Comparison of ENCODE assay signal across 1 cellular context in genomic region chr11:63681208-63682044, GRCh38.
TF ChIP-seq lines count a peak whose summit lies in the region.

A gene with protein sequence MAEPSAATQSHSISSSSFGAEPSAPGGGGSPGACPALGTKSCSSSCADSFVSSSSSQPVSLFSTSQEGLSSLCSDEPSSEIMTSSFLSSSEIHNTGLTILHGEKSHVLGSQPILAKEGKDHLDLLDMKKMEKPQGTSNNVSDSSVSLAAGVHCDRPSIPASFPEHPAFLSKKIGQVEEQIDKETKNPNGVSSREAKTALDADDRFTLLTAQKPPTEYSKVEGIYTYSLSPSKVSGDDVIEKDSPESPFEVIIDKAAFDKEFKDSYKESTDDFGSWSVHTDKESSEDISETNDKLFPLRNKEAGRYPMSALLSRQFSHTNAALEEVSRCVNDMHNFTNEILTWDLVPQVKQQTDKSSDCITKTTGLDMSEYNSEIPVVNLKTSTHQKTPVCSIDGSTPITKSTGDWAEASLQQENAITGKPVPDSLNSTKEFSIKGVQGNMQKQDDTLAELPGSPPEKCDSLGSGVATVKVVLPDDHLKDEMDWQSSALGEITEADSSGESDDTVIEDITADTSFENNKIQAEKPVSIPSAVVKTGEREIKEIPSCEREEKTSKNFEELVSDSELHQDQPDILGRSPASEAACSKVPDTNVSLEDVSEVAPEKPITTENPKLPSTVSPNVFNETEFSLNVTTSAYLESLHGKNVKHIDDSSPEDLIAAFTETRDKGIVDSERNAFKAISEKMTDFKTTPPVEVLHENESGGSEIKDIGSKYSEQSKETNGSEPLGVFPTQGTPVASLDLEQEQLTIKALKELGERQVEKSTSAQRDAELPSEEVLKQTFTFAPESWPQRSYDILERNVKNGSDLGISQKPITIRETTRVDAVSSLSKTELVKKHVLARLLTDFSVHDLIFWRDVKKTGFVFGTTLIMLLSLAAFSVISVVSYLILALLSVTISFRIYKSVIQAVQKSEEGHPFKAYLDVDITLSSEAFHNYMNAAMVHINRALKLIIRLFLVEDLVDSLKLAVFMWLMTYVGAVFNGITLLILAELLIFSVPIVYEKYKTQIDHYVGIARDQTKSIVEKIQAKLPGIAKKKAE (plus strand): TSS chr11:63681500. CDS start chr11:63681637, 137 bp downstream.

TF ChIP-seq in K562, 482 proteins besides CTCF, POLR2A, EP300 and RAD21 (continued from another document and continues in another):
- TF ChIP-seq, protein P1, sequence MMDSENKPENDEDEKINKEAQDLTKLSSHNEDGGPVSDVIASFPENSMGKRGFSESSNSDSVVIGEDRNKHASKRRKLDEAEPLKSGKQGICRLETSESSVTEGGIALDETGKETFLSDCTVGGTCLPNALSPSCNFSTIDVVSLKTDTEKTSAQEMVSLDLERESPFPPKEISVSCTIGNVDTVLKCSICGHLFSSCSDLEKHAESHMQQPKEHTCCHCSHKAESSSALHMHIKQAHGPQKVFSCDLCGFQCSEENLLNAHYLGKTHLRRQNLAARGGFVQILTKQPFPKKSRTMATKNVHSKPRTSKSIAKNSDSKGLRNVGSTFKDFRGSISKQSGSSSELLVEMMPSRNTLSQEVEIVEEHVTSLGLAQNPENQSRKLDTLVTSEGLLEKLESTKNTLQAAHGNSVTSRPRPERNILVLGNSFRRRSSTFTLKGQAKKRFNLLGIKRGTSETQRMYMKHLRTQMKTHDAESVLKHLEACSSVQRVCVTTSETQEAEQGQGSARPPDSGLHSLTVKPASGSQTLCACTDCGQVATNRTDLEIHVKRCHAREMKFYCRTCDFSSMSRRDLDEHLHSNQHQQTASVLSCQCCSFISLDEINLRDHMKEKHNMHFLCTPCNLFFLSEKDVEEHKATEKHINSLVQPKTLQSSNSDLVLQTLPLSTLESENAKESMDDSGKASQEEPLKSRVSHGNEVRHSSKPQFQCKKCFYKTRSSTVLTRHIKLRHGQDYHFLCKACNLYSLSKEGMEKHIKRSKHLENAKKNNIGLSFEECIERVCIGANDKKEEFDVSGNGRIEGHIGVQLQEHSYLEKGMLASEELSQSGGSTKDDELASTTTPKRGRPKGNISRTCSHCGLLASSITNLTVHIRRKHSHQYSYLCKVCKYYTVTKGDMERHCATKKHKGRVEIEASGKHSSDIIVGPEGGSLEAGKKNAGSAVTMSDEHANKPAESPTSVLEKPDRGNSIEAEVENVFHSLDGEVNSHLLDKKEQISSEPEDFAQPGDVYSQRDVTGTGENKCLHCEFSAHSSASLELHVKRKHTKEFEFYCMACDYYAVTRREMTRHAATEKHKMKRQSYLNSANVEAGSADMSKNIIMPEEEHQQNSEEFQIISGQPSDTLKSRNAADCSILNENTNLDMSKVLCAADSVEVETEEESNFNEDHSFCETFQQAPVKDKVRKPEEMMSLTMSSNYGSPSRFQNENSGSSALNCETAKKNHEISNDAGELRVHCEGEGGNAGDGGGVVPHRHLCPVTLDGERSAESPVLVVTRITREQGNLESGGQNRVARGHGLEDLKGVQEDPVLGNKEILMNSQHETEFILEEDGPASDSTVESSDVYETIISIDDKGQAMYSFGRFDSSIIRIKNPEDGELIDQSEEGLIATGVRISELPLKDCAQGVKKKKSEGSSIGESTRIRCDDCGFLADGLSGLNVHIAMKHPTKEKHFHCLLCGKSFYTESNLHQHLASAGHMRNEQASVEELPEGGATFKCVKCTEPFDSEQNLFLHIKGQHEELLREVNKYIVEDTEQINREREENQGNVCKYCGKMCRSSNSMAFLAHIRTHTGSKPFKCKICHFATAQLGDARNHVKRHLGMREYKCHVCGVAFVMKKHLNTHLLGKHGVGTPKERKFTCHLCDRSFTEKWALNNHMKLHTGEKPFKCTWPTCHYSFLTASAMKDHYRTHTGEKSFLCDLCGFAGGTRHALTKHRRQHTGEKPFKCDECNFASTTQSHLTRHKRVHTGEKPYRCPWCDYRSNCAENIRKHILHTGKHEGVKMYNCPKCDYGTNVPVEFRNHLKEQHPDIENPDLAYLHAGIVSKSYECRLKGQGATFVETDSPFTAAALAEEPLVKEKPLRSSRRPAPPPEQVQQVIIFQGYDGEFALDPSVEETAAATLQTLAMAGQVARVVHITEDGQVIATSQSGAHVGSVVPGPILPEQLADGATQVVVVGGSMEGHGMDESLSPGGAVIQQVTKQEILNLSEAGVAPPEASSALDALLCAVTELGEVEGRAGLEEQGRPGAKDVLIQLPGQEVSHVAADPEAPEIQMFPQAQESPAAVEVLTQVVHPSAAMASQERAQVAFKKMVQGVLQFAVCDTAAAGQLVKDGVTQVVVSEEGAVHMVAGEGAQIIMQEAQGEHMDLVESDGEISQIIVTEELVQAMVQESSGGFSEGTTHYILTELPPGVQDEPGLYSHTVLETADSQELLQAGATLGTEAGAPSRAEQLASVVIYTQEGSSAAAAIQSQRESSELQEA (IDR thresholded peaks at IDR 0.05; ENCODE audit: low read depth): no peak
- TF ChIP-seq TAF15 (IDR thresholded peaks at IDR 0.05; ENCODE audit: low read depth, low read length): no peak
- TF ChIP-seq SMAD2 (IDR thresholded peaks at IDR 0.05; ENCODE audit: low read depth, low read length): no peak
- no peak for TF ChIP-seq KLF6 (CRISPR knock-in tag; IDR thresholded peaks at IDR 0.05; ENCODE audit: borderline replicate concordance)
- no peak for TF ChIP-seq CREBBP (IDR thresholded peaks at IDR 0.05; ENCODE audit: low read depth, low read length)
- TF ChIP-seq CBFA2T2 (conservative IDR thresholded peaks at IDR 0.05): no peak
- no peak for TF ChIP-seq ZNF707 (CRISPR knock-in tag; conservative IDR thresholded peaks at IDR 0.05)
- TF ChIP-seq ZFP30 (CRISPR knock-in tag; IDR thresholded peaks at IDR 0.05; ENCODE audit: borderline replicate concordance): no peak
- no peak for TF ChIP-seq MYNN (IDR thresholded peaks at IDR 0.05)
- no peak for TF ChIP-seq MYNN (CRISPR knock-in tag; IDR thresholded peaks at IDR 0.05)
- no peak for TF ChIP-seq MCM5 (IDR thresholded peaks at IDR 0.05; ENCODE audit: low read depth)
- no peak for TF ChIP-seq SMC3 (conservative IDR thresholded peaks at IDR 0.05; ENCODE audit: insufficient read depth, low read depth, low read length)
- no peak for TF ChIP-seq YBX1 (IDR thresholded peaks at IDR 0.05)
- no peak for TF ChIP-seq EHMT2 (IDR thresholded peaks at IDR 0.05)
- TF ChIP-seq ZNF3 (CRISPR knock-in tag; IDR thresholded peaks at IDR 0.05): no peak
- TF ChIP-seq ZFX (CRISPR knock-in tag; IDR thresholded peaks at IDR 0.05): peak; percentile 54; the same call in 1 of the 2 replicates
- no peak for TF ChIP-seq TGIF2 (CRISPR knock-in tag; IDR thresholded peaks at IDR 0.05)
- TF ChIP-seq FOSL1 (tag; conservative IDR thresholded peaks at IDR 0.05): peak; percentile 78
- peak; percentile 100 for TF ChIP-seq NRF1 (conservative IDR thresholded peaks at IDR 0.05 in 1 of 2, IDR thresholded peaks at IDR 0.05 in 1 of 2)
- TF ChIP-seq, protein P2, sequence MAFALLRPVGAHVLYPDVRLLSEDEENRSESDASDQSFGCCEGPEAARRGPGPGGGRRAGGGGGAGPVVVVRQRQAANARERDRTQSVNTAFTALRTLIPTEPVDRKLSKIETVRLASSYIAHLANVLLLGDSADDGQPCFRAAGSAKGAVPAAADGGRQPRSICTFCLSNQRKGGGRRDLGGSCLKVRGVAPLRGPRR (CRISPR knock-in tag; IDR thresholded peaks at IDR 0.05): no peak
- no peak for TF ChIP-seq NFXL1 (CRISPR knock-in tag; IDR thresholded peaks at IDR 0.05)
- TF ChIP-seq ZC3H4 (CRISPR knock-in tag; IDR thresholded peaks at IDR 0.05; ENCODE audit: borderline replicate concordance): no peak
- TF ChIP-seq POLR2H (tag; IDR thresholded peaks at IDR 0.05; ENCODE audit: low read depth): peak; percentile 93
- TF ChIP-seq CREB3 (tag; conservative IDR thresholded peaks at IDR 0.05; ENCODE audit: low read depth): no peak
- no peak for TF ChIP-seq RFX5 (IDR thresholded peaks at IDR 0.05; ENCODE audit: low read depth, low read length)
- TF ChIP-seq NR1H2 (CRISPR knock-in tag; IDR thresholded peaks at IDR 0.05): no peak
- no peak for TF ChIP-seq MTF1 (CRISPR knock-in tag; IDR thresholded peaks at IDR 0.05; ENCODE audit: borderline replicate concordance)
- no peak for TF ChIP-seq ZNF79 (CRISPR knock-in tag; IDR thresholded peaks at IDR 0.05; ENCODE audit: low read depth)
- no peak for TF ChIP-seq FOXA1 (IDR thresholded peaks at IDR 0.05; ENCODE audit: borderline replicate concordance)
- no peak for TF ChIP-seq KLF1 (tag; IDR thresholded peaks at IDR 0.05)
- TF ChIP-seq POLR2B (IDR thresholded peaks at IDR 0.05; ENCODE audit: low read depth, partially characterized antibody): peak; percentile 99
- TF ChIP-seq FOXO4 (CRISPR knock-in tag; IDR thresholded peaks at IDR 0.05): no peak
- TF ChIP-seq, protein P3, sequence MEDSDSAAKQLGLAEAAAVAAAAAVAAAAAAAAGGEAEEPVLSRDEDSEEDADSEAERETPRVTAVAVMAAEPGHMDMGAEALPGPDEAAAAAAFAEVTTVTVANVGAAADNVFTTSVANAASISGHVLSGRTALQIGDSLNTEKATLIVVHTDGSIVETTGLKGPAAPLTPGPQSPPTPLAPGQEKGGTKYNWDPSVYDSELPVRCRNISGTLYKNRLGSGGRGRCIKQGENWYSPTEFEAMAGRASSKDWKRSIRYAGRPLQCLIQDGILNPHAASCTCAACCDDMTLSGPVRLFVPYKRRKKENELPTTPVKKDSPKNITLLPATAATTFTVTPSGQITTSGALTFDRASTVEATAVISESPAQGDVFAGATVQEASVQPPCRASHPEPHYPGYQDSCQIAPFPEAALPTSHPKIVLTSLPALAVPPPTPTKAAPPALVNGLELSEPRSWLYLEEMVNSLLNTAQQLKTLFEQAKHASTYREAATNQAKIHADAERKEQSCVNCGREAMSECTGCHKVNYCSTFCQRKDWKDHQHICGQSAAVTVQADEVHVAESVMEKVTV (CRISPR knock-in tag; IDR thresholded peaks at IDR 0.05): no peak
- TF ChIP-seq ZNF609 (CRISPR knock-in tag; IDR thresholded peaks at IDR 0.05; ENCODE audit: borderline replicate concordance): peak; percentile 85; the same call in 1 of the 2 replicates
- no peak for TF ChIP-seq HDGF (IDR thresholded peaks at IDR 0.05)
- TF ChIP-seq MAFK (IDR thresholded peaks at IDR 0.05; ENCODE audit: low read length): no peak
- TF ChIP-seq THAP7 (CRISPR knock-in tag; IDR thresholded peaks at IDR 0.05): no peak
- no peak for TF ChIP-seq ZNF830 (CRISPR knock-in tag; IDR thresholded peaks at IDR 0.05)
- TF ChIP-seq FIP1L1 (IDR thresholded peaks at IDR 0.05; ENCODE audit: low read depth, low read length, poor library complexity, severe bottlenecking): peak; percentile 67
